ENCODE assay signal across 27 cellular contexts in genomic region chr12:2172040-2172439, GRCh38.
DNase-seq lines count a peak whose midpoint lies in the region; TF ChIP-seq lines count a peak whose summit lies in the region.
"Had no signal": no experiment of that assay in that cellular context is flagged by ENCODE, and none has a peak within 500 bp of the region (broad histone marks: within the 10 kb centered on the region; RNA-seq: fewer than 3 reads in every experiment).

No MANE protein-coding gene starts in this region.

- no peak for TF ChIP-seq CTCF in esophagus muscularis mucosa (IDR thresholded peaks at IDR 0.05)
- no peak for TF ChIP-seq CTCF in right atrium auricular region (IDR thresholded peaks at IDR 0.05)

- intact Hi-C loops in esophagus muscularis mucosa (cut with DNase I): no loop called here

- H3K36me3 ChIP-seq in esophagus muscularis mucosa (no peaks in the 10 kb centered on the region), right atrium auricular region (peaks cover 4% of the 10 kb centered on the region), rectal smooth muscle tissue (ENCODE audit: control insufficient read depth, insufficient read depth, low read length) (no peaks in the 10 kb centered on the region)
- H3K36me3 ChIP-seq: BLaER1 had no signal

- TF ChIP-seq POLR2A in esophagus muscularis mucosa (IDR thresholded peaks at IDR 0.05; ENCODE audit: low read depth): no peak

- no peak overlapping the region for H3K9ac ChIP-seq in rectal smooth muscle tissue (ENCODE audit: low read length)
- H3K9ac ChIP-seq: BLaER1 had no signal

- no peak for TF ChIP-seq EP300 in esophagus muscularis mucosa (IDR thresholded peaks at IDR 0.05)

- H3K9me3 ChIP-seq in esophagus muscularis mucosa (peaks cover 0 to 8% (median 4%) of the 10 kb centered on the region in 4 donors), right atrium auricular region (peaks cover 0 to 8% of the 10 kb centered on the region in 2 donors)

- H3K4me3 ChIP-seq in esophagus muscularis mucosa (no peak overlapping the region), right atrium auricular region (no peak overlapping the region), rectal smooth muscle tissue (ENCODE audit: low read length) (no peak overlapping the region)
- H3K4me3 ChIP-seq: BLaER1, MG63, PC-9 had no signal

- peaks cover 60 to 72% (median 68%) of the 10 kb centered on the region in 4 donors for H3K4me1 ChIP-seq in esophagus muscularis mucosa
- H3K4me1 ChIP-seq in right atrium auricular region: peaks cover 0 to 67% of the 10 kb centered on the region in 2 donors
- H3K4me1 ChIP-seq in rectal smooth muscle tissue (ENCODE audit: control insufficient read depth, insufficient read depth, low read length): peaks cover 27% of the 10 kb centered on the region
- H3K4me1 ChIP-seq: BLaER1 had no signal

- H3K27me3 ChIP-seq in esophagus muscularis mucosa (no peaks in the 10 kb centered on the region), right atrium auricular region (no peaks in the 10 kb centered on the region), rectal smooth muscle tissue (ENCODE audit: control insufficient read depth, insufficient read depth, low read length) (no peaks in the 10 kb centered on the region)
- H3K27me3 ChIP-seq: BLaER1, MG63 had no signal

- WGBS in esophagus muscularis mucosa: 74% methylated on average over 4 of the region's 5 CpGs

- peak overlapping the region in 3 of 4 donors; percentile 70 to 79 (median 79) for H3K27ac ChIP-seq in esophagus muscularis mucosa (replicated peaks in 1 of 4)
- peak overlapping the region; percentile 39 to 50 for H3K27ac ChIP-seq in right atrium auricular region
- H3K27ac ChIP-seq in rectal smooth muscle tissue (ENCODE audit: low read depth, low read length): peak overlapping the region; percentile 42
- H3K27ac ChIP-seq: BLaER1, PC-9 had no signal

- DNase-seq in NCI-H524 (lab: John Stamatoyannopoulos, UW) (peak; percentile 76 to 89), esophagus muscularis mucosa (ENCODE audit: extremely low spot score) (no peak), right atrium auricular region (ENCODE audit: low spot score) (no peak), midbrain (lab: John Stamatoyannopoulos, UW) (no peak), mesenteric fat pad (ENCODE audit: low spot score) (no peak)
- DNase-seq in stimulated activated CD8-positive, alpha-beta memory T cell treated with anti-CD3 and anti-CD28 coated beads, Interleukin-4, amount 100 ng/mL, for 48 hours: no peak
- no peak for DNase-seq in activated naive CD4-positive, alpha-beta T cell treated with Interleukin-2 at 50 U/mL for 16 hours
- DNase-seq: activated CD8-positive, alpha-beta memory T cell treated with anti-CD3 and anti-CD28 coated beads, Interleukin-2, amount 10 ng/mL, durations not matched to agents 7 days and 5 days; activated naive CD4-positive, alpha-beta T cell; activated T-cell treated with anti-CD3 and anti-CD28 coated beads, Interleukin-2, amount 50 U/mL, for 48 hours; Calu3; HCEC 1CT; KG1; kidney glomerular epithelial cell; MG63; naive B cell; NCI-H1417 treated with DMSO at 0.1 percent for 48 hours; NCI-H2107; PC-9; SHP77 treated with DMSO at 0.1 percent for 48 hours; stimulated activated CD4-positive, alpha-beta T cell treated with anti-CD3 and anti-CD28 coated beads, Interleukin-12 subunit alpha, Interleukin-12 subunit beta, amount 100 ng/mL, for 4 hours; stimulated activated CD4-positive, alpha-beta T cell treated with anti-CD3 and anti-CD28 coated beads, Interleukin-4, amount 100 ng/mL, for 24 hours; stimulated activated naive B cell treated with anti-CD40 and anti-IgM and Interleukin-4, amounts not matched to agents 10 μg/mL and 1 μg/mL and 100 μg/mL, for 72 hours; SW 1271; T1000 had no signal

Comparison
In these comparisons a context has a peak if more than half of its experiments do, and no peak if none do; other contexts are left out.
1. DNase-seq: peak in NCI-H524 (2 of 2); none in esophagus muscularis mucosa (single experiment), right atrium auricular region (single experiment), midbrain (single experiment), stimulated activated CD8-positive, alpha-beta memory T cell treated with anti-CD3 and anti-CD28 coated beads, Interleukin-4, amount 100 ng/mL, for 48 hours (single experiment), activated naive CD4-positive, alpha-beta T cell treated with Interleukin-2 at 50 U/mL for 16 hours (single experiment) and mesenteric fat pad (single experiment).
2. Peak in every context shown above with its lines, with median percentiles within 50 percentile points of each other: H3K27ac ChIP-seq.